ENCODE assay signal across 23 cellular contexts in the genomic region with DNA sequence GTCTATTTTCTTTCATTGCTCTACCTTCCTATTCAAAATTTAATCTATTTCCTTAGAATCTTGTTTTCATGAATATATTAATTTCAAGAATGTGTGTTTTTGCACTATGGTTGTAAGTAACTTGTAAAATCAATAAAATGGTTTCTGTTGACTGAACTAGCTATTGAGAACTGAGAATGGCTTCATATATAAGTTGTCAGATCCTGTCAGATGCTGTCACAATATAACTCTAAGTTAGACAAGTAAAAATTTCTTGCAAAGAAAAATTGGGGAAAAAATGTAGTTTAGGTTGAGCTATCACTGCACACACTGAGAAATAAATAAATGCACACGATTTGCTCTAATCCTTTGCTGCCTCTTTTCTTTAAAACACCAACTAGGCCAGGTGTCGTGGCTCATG.
"Had no signal": no experiment of that assay in that cellular context is flagged by ENCODE, and none has a peak within 500 bp of the region (broad histone marks: within the 10 kb centered on the region; RNA-seq: fewer than 3 reads in every experiment).

No MANE protein-coding gene starts in this region.

- H3K27me3 ChIP-seq: colonic mucosa, esophagus muscularis mucosa, esophagus squamous epithelium, gastrocnemius medialis, gastroesophageal sphincter, heart left ventricle had no signal

- H3K9me3 ChIP-seq: colonic mucosa, esophagus muscularis mucosa, esophagus squamous epithelium, gastrocnemius medialis, gastroesophageal sphincter, heart left ventricle, heart right ventricle had no signal

- H3K27ac ChIP-seq: colonic mucosa, coronary artery, dorsolateral prefrontal cortex, epithelial cell of prostate, esophagus muscularis mucosa, esophagus squamous epithelium, foreskin keratinocyte, gastrocnemius medialis, gastroesophageal sphincter, heart left ventricle, heart right ventricle had no signal

- H3K36me3 ChIP-seq: colonic mucosa, esophagus muscularis mucosa, esophagus squamous epithelium, gastrocnemius medialis, gastroesophageal sphincter, heart left ventricle, heart right ventricle had no signal

- DNase-seq: colonic mucosa; cortex of kidney; dermis blood vessel endothelial cell; dorsolateral prefrontal cortex; effector CD4-positive, alpha-beta T cell; effector CD8-positive, alpha-beta T cell; effector memory CD4-positive, alpha-beta T cell; effector memory CD8-positive, alpha-beta T cell; endodermal cell; erythroblast; esophagus squamous epithelium; foreskin fibroblast; foreskin keratinocyte; foreskin melanocyte; gastrocnemius medialis; glutamatergic neuron; head of caudate nucleus; heart left ventricle; heart right ventricle had no signal

- H3K4me3 ChIP-seq: colonic mucosa, coronary artery, dorsolateral prefrontal cortex, esophagus muscularis mucosa, esophagus squamous epithelium, gastrocnemius medialis, gastroesophageal sphincter, heart left ventricle, heart right ventricle had no signal
